Comparison of ENCODE assay signal across 8 cellular contexts in the genomic region with DNA sequence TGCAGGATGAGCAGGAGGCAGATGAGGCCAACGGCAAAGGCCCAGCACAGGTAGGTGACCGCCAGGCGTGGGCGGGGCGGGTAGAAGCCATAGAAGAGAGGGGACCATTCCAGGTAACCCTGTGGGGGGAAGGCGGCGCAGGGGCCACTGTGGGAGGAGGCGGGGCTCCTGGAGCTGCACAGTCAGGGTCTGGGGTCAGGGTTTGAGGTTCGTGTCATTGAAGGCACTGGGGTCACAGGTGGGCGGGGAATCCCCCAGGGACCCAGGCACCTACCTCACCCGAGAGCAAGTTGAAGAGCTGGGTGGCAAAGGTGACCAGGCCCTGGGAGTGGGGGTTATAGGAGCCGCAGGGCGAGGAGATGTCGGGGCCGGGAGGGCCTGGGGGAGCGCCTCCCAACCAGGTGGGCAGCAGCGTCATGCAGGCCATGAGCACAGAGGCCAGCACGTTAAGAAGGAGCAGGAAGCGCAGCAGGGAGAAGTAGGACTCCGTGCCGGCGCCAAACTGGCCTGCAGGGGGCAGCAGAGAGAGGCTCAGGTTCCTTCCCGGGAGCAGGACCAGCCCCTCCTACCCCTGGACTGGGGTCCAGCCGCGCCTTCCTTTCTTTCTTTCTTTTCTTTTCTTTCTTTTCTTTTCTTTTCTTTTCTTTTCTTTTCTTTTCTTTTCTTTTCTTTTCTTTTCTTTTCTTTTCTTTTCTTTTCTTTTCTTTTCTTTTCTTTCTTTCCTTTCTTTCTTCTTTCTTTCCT. TPM values are rescaled to one million over a fixed set of nuclear protein-coding genes. Genes with fewer than 3 reads are reported as not detected.
DNase-seq lines count a peak whose midpoint lies in the region; ATAC-seq lines count a peak whose summit lies in the region.

No MANE protein-coding gene starts in this region.

- H3K4me3 Mint-ChIP-seq in activated CD8-positive, alpha-beta T cell treated with anti-CD3 and anti-CD28 coated beads, Interleukin-2, amount 10 ng/mL, durations not matched to agents 7 days and 5 days = no peak overlapping the region

- no peak overlapping the region for H2BK5ac ChIP-seq in mesendoderm (ENCODE audit: low read length)

- H3K27me3 ChIP-seq in mesendoderm (ENCODE audit: insufficient read depth, low read length, poor library complexity) = no peaks in the 10 kb centered on the region

- H2BK120ac ChIP-seq in mesendoderm (ENCODE audit: low read depth, low read length) = no peak overlapping the region

- H2BK15ac ChIP-seq in mesendoderm (replicated peaks; ENCODE audit: low read depth) = no peak overlapping the region

- no CpG with 5 or more reads among the region's 25 CpGs for WGBS in mesendoderm (ENCODE audit: extremely low coverage, insufficient coverage, low lambda C conversion rate)

- no peak overlapping the region for H3K27ac Mint-ChIP-seq in activated CD8-positive, alpha-beta T cell treated with anti-CD3 and anti-CD28 coated beads, Interleukin-2, amount 10 ng/mL, durations not matched to agents 7 days and 5 days

- no peaks in the 10 kb centered on the region for H3K79me2 ChIP-seq in mesendoderm (ENCODE audit: control insufficient read depth, insufficient read depth, low read length)

- no peaks in the 10 kb centered on the region for H3K9me3 Mint-ChIP-seq in activated CD8-positive, alpha-beta T cell treated with anti-CD3 and anti-CD28 coated beads, Interleukin-2, amount 10 ng/mL, durations not matched to agents 7 days and 5 days (ENCODE audit: insufficient read depth)

- no peak overlapping the region for H3K9ac ChIP-seq in mesendoderm (ENCODE audit: low read length)

- H3K27me3 Mint-ChIP-seq in activated CD8-positive, alpha-beta T cell treated with anti-CD3 and anti-CD28 coated beads, Interleukin-2, amount 10 ng/mL, durations not matched to agents 7 days and 5 days (ENCODE audit: low read depth) = no peaks in the 10 kb centered on the region

- H3K4ac ChIP-seq in mesendoderm (ENCODE audit: low read depth, low read length) = no peak overlapping the region

- no peaks in the 10 kb centered on the region for H3K36me3 ChIP-seq in mesendoderm (ENCODE audit: control insufficient read depth, insufficient read depth, low read length)

- no peak overlapping the region for H3K4me3 ChIP-seq in mesendoderm (ENCODE audit: low read length)

- no peaks in the 10 kb centered on the region for H3K36me3 Mint-ChIP-seq in activated CD8-positive, alpha-beta T cell treated with anti-CD3 and anti-CD28 coated beads, Interleukin-2, amount 10 ng/mL, durations not matched to agents 7 days and 5 days (ENCODE audit: low read depth)

- no peak overlapping the region for H3K18ac ChIP-seq in mesendoderm (ENCODE audit: low read length)

- peaks cover 21% of the 10 kb centered on the region for H3K4me1 Mint-ChIP-seq in activated CD8-positive, alpha-beta T cell treated with anti-CD3 and anti-CD28 coated beads, Interleukin-2, amount 10 ng/mL, durations not matched to agents 7 days and 5 days (ENCODE audit: low read depth)

- no peak overlapping the region for H3K4me2 ChIP-seq in mesendoderm (ENCODE audit: low read length)

- H2AK5ac ChIP-seq in mesendoderm (ENCODE audit: low read length) = no peak overlapping the region

- ATAC-seq in activated CD8-positive, alpha-beta T cell treated with anti-CD3 and anti-CD28 coated beads, Interleukin-2, amount 10 ng/mL, durations not matched to agents 7 days and 5 days = peak; percentile 89
- ATAC-seq in HG03342 (IDR thresholded peaks at IDR 0.05; ENCODE audit: unreplicated experiment) = no peak

- no peaks in the 10 kb centered on the region for H3K79me1 ChIP-seq in mesendoderm (ENCODE audit: low read length)

- H4K5ac ChIP-seq in mesendoderm (ENCODE audit: low read length) = no peak overlapping the region

- CTCF ChIA-PET in activated CD8-positive, alpha-beta T cell treated with anti-CD3 and anti-CD28 coated beads, Interleukin-2, amount 10 ng/mL, durations not matched to agents 7 days and 5 days (lab: Charles Lee) = interaction anchor here (1.0 to 3.0 kb wide), 7 partner anchors 10 to 220 kb away, joined by 3 to 22 read pairs (median 5); partner anchors contain the start of gene MBOAT7

- peak; percentile 66 for DNase-seq in DMS79 treated with DMSO at 0.1 percent for 48 hours (lab: John Stamatoyannopoulos, UW)
- DNase-seq in HS-5 (ENCODE audit: low read depth) = peak; percentile 55
- peak; percentile 77 to 84 for DNase-seq in NOMO-1 (lab: John Stamatoyannopoulos, UW; ENCODE audit: unreplicated experiment in 2 of 2)
- peak; percentile 93 for DNase-seq in activated CD8-positive, alpha-beta T cell treated with anti-CD3 and anti-CD28 coated beads, Interleukin-2, amount 10 ng/mL, durations not matched to agents 7 days and 5 days
- peak; percentile 94 for DNase-seq in ecto neural progenitor cell (ENCODE audit: low spot score)
- peak; percentile 91 for DNase-seq in mesendoderm
- peak; percentile 81 to 87 for DNase-seq in stimulated activated CD8-positive, alpha-beta memory T cell treated with anti-CD3 and anti-CD28 coated beads, Interleukin-2, amount 100 ng/mL, for 1 hour (ENCODE audit: low read depth in 2 of 2)

- no peak overlapping the region for H3K27ac ChIP-seq in mesendoderm (ENCODE audit: low read depth, low read length)

- POLR2A ChIA-PET in activated CD8-positive, alpha-beta T cell treated with anti-CD3 and anti-CD28 coated beads, Interleukin-2, amount 10 ng/mL, durations not matched to agents 7 days and 5 days (lab: Charles Lee) = interaction anchor here (0.6 to 1.1 kb wide), 3 partner anchors 9 to 281 kb away, joined by 3 to 6 read pairs (median 4); partner anchors contain the start of genes LENG1, LENG8 and MBOAT7

- no peak overlapping the region for H3K23ac ChIP-seq in mesendoderm (ENCODE audit: low read length)

- no peak overlapping the region for H4K8ac ChIP-seq in mesendoderm (ENCODE audit: low read depth, low read length)

- peaks cover 5% of the 10 kb centered on the region for H3K4me1 ChIP-seq in mesendoderm (ENCODE audit: control insufficient read depth, low read depth, low read length)

- peak overlapping the region; percentile 25 for H3K56ac ChIP-seq in mesendoderm (ENCODE audit: low read length)

RNA-seq across cellular contexts. Expression of gene TMC4, which starts 4.6 kb away (rescaled TPM):
- total RNA-seq in activated CD8-positive, alpha-beta T cell treated with anti-CD3 and anti-CD28 coated beads, Interleukin-2, amount 10 ng/mL, durations not matched to agents 7 days and 5 days = under 1 TPM; 0.55 to 0.76 TPM
- polyA plus RNA-seq in mesendoderm (2013, experiment 1 of 2) = 1.1 TPM
- polyA plus RNA-seq in mesendoderm (2013, experiment 2 of 2) = 2.1 TPM

RNA-seq across cellular contexts. Expression of gene LENG1, which starts 8.8 kb away (rescaled TPM):
- total RNA-seq in activated CD8-positive, alpha-beta T cell treated with anti-CD3 and anti-CD28 coated beads, Interleukin-2, amount 10 ng/mL, durations not matched to agents 7 days and 5 days = 1 to 10 TPM; 6.6 to 7.5 TPM
- 5.4 TPM for polyA plus RNA-seq in mesendoderm (2013, experiment 1 of 2)
- 5.2 TPM for polyA plus RNA-seq in mesendoderm (2013, experiment 2 of 2)

RNA-seq across cellular contexts. Expression of gene MBOAT7, which starts 21.0 kb away (rescaled TPM):
- total RNA-seq in activated CD8-positive, alpha-beta T cell treated with anti-CD3 and anti-CD28 coated beads, Interleukin-2, amount 10 ng/mL, durations not matched to agents 7 days and 5 days = 10 to 100 TPM; 56.9 to 58.8 TPM
- polyA plus RNA-seq in mesendoderm (2013, experiment 1 of 2) = 95.4 TPM
- polyA plus RNA-seq in mesendoderm (2013, experiment 2 of 2) = 92.1 TPM

RNA-seq across cellular contexts. Expression of gene TSEN34, which starts 22.8 kb away (rescaled TPM):
- 10 to 100 TPM; 11.2 to 11.9 TPM for total RNA-seq in activated CD8-positive, alpha-beta T cell treated with anti-CD3 and anti-CD28 coated beads, Interleukin-2, amount 10 ng/mL, durations not matched to agents 7 days and 5 days
- polyA plus RNA-seq in mesendoderm (2013, experiment 1 of 2) = 18.7 TPM
- 20.4 TPM for polyA plus RNA-seq in mesendoderm (2013, experiment 2 of 2)

RNA-seq across cellular contexts. Expression of gene CNOT3, which starts 30.8 kb away (rescaled TPM):
- 10 to 100 TPM; 55.1 to 58.4 TPM for total RNA-seq in activated CD8-positive, alpha-beta T cell treated with anti-CD3 and anti-CD28 coated beads, Interleukin-2, amount 10 ng/mL, durations not matched to agents 7 days and 5 days
- 73.6 TPM for polyA plus RNA-seq in mesendoderm (2013, experiment 1 of 2)
- 72.8 TPM for polyA plus RNA-seq in mesendoderm (2013, experiment 2 of 2)
